20 cellular contexts compared by ENCODE assay signal in genomic region chr19:5134683-5135082, GRCh38.
"Had no signal": no experiment of that assay in that cellular context is flagged by ENCODE, and none has a peak within 500 bp of the region (broad histone marks: within the 10 kb centered on the region; RNA-seq: fewer than 3 reads in every experiment).

No MANE protein-coding gene starts in this region.

- ATAC-seq: stimulated activated naive CD8-positive, alpha-beta T cell treated with anti-CD3 and anti-CD28 coated beads, Interleukin-15, Interleukin-2, amounts not matched to agents 100 U/mL and 50 U/mL, for 24 hours had no signal

- H3K27me3 ChIP-seq: brain microvascular endothelial cell, transverse colon had no signal

- DNase-seq: activated CD4-positive, alpha-beta memory T cell treated with anti-CD3 and anti-CD28 coated beads, Interleukin-2, amount 10 ng/mL, durations not matched to agents 7 days and 5 days; activated CD8-positive, alpha-beta memory T cell treated with anti-CD3 and anti-CD28 coated beads, Interleukin-2, amount 50 U/mL, for 4 hours; activated gamma-delta T cell; activated T-cell treated with anti-CD3 and anti-CD28 coated beads, Interleukin-2, amount 50 U/mL, for 48 hours; brain microvascular endothelial cell; cerebellar nuclear complex; effector CD8-positive, alpha-beta T cell; foreskin fibroblast; glutamatergic neuron; kidney glomerular epithelial cell; mesendoderm; stimulated activated CD4-positive, alpha-beta T cell treated with anti-CD3 and anti-CD28 coated beads, Interleukin-15, amount 100 ng/mL, for 24 hours; stimulated activated CD4-positive, alpha-beta T cell treated with anti-CD3 and anti-CD28 coated beads, Interleukin-4, amount 100 ng/mL, for 1 hour; stimulated activated naive CD8-positive, alpha-beta T cell treated with anti-CD3 and anti-CD28 coated beads, Interleukin-15, Interleukin-2, amounts not matched to agents 100 U/mL and 50 U/mL, for 24 hours; T1000; transverse colon had no signal

- H3K4me3 Mint-ChIP-seq: activated CD4-positive, alpha-beta memory T cell treated with anti-CD3 and anti-CD28 coated beads, Interleukin-2, amount 10 ng/mL, durations not matched to agents 7 days and 5 days; activated naive CD8-positive, alpha-beta T cell; neural crest cell had no signal

- H3K4me3 ChIP-seq: skin epidermis, transverse colon had no signal

- H3K4me1 ChIP-seq: transverse colon had no signal

- H3K27me3 Mint-ChIP-seq: activated naive CD8-positive, alpha-beta T cell had no signal

- H3K9me3 ChIP-seq: transverse colon had no signal

- H3K9me3 Mint-ChIP-seq: neural crest cell had no signal

- H2AFZ ChIP-seq: parathyroid adenoma had no signal

- H3K9ac ChIP-seq: parathyroid adenoma had no signal

- H3K27ac ChIP-seq: brain microvascular endothelial cell, parathyroid adenoma, skin epidermis, transverse colon had no signal

- H3K79me2 ChIP-seq: parathyroid adenoma had no signal

- H3K27ac Mint-ChIP-seq: activated CD4-positive, alpha-beta memory T cell treated with anti-CD3 and anti-CD28 coated beads, Interleukin-2, amount 10 ng/mL, durations not matched to agents 7 days and 5 days; activated naive CD8-positive, alpha-beta T cell had no signal
